In the genomic region with DNA sequence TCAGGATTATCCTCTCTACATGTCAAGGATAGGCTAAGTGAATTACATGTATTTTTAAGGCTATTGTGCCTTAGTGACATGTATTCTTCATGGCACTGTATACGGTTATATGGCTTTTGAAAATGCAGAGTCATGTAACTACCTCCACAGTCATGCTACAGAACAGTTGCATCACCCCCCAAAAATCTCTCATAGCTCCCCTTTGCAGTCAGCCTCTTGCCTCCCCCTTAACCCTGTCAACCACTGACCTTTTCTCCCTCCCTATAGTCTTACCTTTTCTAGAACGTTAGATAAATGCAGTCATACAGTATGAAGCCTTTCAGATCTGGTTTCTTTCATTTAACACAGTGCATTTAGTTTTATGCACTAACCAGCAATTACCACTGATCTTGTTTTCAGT, we compare ENCODE assay signal across 15 cellular contexts. TPM values are rescaled to one million over a fixed set of nuclear protein-coding genes. Genes with fewer than 3 reads are reported as not detected.
DNase-seq lines count a peak whose midpoint lies in the region; ATAC-seq, FAIRE-seq and TF ChIP-seq lines count a peak whose summit lies in the region.
"Had no signal": no experiment of that assay in that cellular context is flagged by ENCODE, and none has a peak within 500 bp of the region (broad histone marks: within the 10 kb centered on the region; RNA-seq: fewer than 3 reads in every experiment).

No MANE protein-coding gene starts in this region.

- no peak overlapping the region for H3K27ac ChIP-seq in BLaER1 treated with 17β-estradiol and CSF1 and Interleukin-3, amounts not matched to agents 10 nM and 100 nM
- H3K27ac ChIP-seq in IMR-90 (ENCODE audit: insufficient read depth, low read length) (no peak overlapping the region), K562 (ENCODE audit: extremely low read depth, low read depth, low read length) (peak overlapping the region; percentile 49), tibial artery (no peak overlapping the region)
- H3K27ac ChIP-seq: brain microvascular endothelial cell, coronary artery, KMS-11 had no signal

- CTCF ChIA-PET in IMR-90 (lab: Yijun Ruan, JAX): interaction anchor here (1.0 kb wide), 1 partner anchor 17 kb away, joined by 3 read pairs; no protein-coding TSS in a partner anchor
- CTCF ChIA-PET in K562 (lab: Yijun Ruan, JAX; ENCODE audit: low intra/inter-chr PET ratio): no interaction called here

- no peaks in the 10 kb centered on the region for H3K27me3 ChIP-seq in BLaER1 treated with 17β-estradiol and CSF1 and Interleukin-3, amounts not matched to agents 10 nM and 100 nM
- H3K27me3 ChIP-seq in IMR-90 (ENCODE audit: control insufficient read depth, insufficient read depth, low read length) (no peaks in the 10 kb centered on the region; the same call in 1 of the 2 replicates), K562 (ENCODE audit: control insufficient read depth in 2 of 2, insufficient read depth in 2 of 2, low read length in 2 of 2) (no peaks in the 10 kb centered on the region), tibial artery (no peaks in the 10 kb centered on the region)
- H3K27me3 ChIP-seq: brain microvascular endothelial cell had no signal

- H3K36me3 ChIP-seq in BLaER1 treated with 17β-estradiol and CSF1 and Interleukin-3, amounts not matched to agents 10 nM and 100 nM: no peaks in the 10 kb centered on the region
- H3K36me3 ChIP-seq in IMR-90 (ENCODE audit: control insufficient read depth, insufficient read depth, low read length) (no peaks in the 10 kb centered on the region), K562 (ENCODE audit: control insufficient read depth, insufficient read depth, low read length) (no peaks in the 10 kb centered on the region), tibial artery (no peaks in the 10 kb centered on the region)
- H3K36me3 ChIP-seq: brain microvascular endothelial cell had no signal

- H3K9ac ChIP-seq in BLaER1 treated with 17β-estradiol and CSF1 and Interleukin-3, amounts not matched to agents 10 nM and 100 nM: 0 out of 22 replicates have a peak overlapping the region, but pooled peaks of 1 of the 11 experiments have one; percentile 4
- no peak overlapping the region for H3K9ac ChIP-seq in IMR-90 (ENCODE audit: low read depth, low read length)
- peak overlapping the region in 1 of 2 experiments; percentile 3; a peak in 1 of 4 replicates for H3K9ac ChIP-seq in K562 (ENCODE audit: insufficient read depth in 1 of 2, low read depth in 2 of 2, low read length in 2 of 2)
- H3K9ac ChIP-seq: KMS-11 had no signal

- H3K4ac ChIP-seq in IMR-90 (ENCODE audit: low read depth, low read length): no peak overlapping the region

- no peak overlapping the region for H3K4me3 Mint-ChIP-seq in neural crest cell
- H3K4me3 Mint-ChIP-seq: activated naive CD8-positive, alpha-beta T cell; natural killer cell had no signal

- DNase-seq in IMR-90 (no peak), K562 (ENCODE audit: extremely low read depth in 1 of 4, low spot score in 3 of 4) (peak in 2 of 4 experiments; percentile 31 to 42), neural crest cell (ENCODE audit: low read depth, low spot score) (no peak), tibial artery (no peak)
- DNase-seq: COR-L47, DND-41, natural killer cell, Right ventricle myocardium superior had no signal

- H2BK120ac ChIP-seq in IMR-90 (ENCODE audit: low read depth, low read length): no peak overlapping the region

- H3K79me2 ChIP-seq in K562 (ENCODE audit: control insufficient read depth, insufficient read depth, low read length): no peaks in the 10 kb centered on the region

- no peak overlapping the region for H3K56ac ChIP-seq in IMR-90 (ENCODE audit: extremely low read depth, insufficient read depth, low read length)

- no peaks in the 10 kb centered on the region for H4K20me1 ChIP-seq in BLaER1 treated with 17β-estradiol and CSF1 and Interleukin-3, amounts not matched to agents 10 nM and 100 nM
- H4K20me1 ChIP-seq in IMR-90 (ENCODE audit: insufficient read depth, low read length) (no peaks in the 10 kb centered on the region), K562 (replicated peaks; ENCODE audit: control insufficient read depth, insufficient read depth, low read length) (no peaks in the 10 kb centered on the region)

- TF ChIP-seq RAD21 in IMR-90 (IDR thresholded peaks at IDR 0.05; ENCODE audit: low read length) (no peak), K562 (CRISPR knock-in tag; conservative IDR thresholded peaks at IDR 0.05 in 1 of 2, IDR thresholded peaks at IDR 0.05 in 1 of 2) (no peak)

- no peak overlapping the region for H4K8ac ChIP-seq in IMR-90 (ENCODE audit: low read depth in 2 of 2, low read length in 2 of 2)

- in situ Hi-C loops in IMR-90 (cut with MboI; ENCODE audit: low sequenced_read_pairs): no loop called here
- in situ Hi-C loops in K562 (cut with MboI): no loop called here

- no peak overlapping the region for H2BK5ac ChIP-seq in IMR-90 (ENCODE audit: low read depth, low read length, poor library complexity, severe bottlenecking)

- WGBS in IMR-90 (ENCODE audit: extremely low coverage in 2 of 2, insufficient read length in 1 of 2), 2 experiments: no CpG with 5 or more reads among the region's 2 CpGs
- 4% methylated on average over 2 of the region's 2 CpGs for WGBS in K562 (ENCODE audit: insufficient coverage, low coverage, missing lambda C conversion rate)

- H3K4me1 Mint-ChIP-seq in neural crest cell: peaks cover 50% of the 10 kb centered on the region
- H3K4me1 Mint-ChIP-seq: natural killer cell had no signal

- no peak overlapping the region for H4K91ac ChIP-seq in IMR-90 (ENCODE audit: insufficient read depth, low read depth, low read length)

- H2BK15ac ChIP-seq in IMR-90 (ENCODE audit: low read depth, low read length): no peak overlapping the region; the same call in 2 of the 3 replicates

- peaks cover 0 to 16% (median 4%) of the 10 kb centered on the region in 11 experiments; a peak in 6 of 22 replicates for H3K9me3 ChIP-seq in BLaER1 treated with 17β-estradiol and CSF1 and Interleukin-3, amounts not matched to agents 10 nM and 100 nM (replicated peaks in 1 of 11)
- H3K9me3 ChIP-seq in IMR-90 (ENCODE audit: control insufficient read depth, insufficient read depth, low read length) (peaks cover 2% of the 10 kb centered on the region; the same call in 1 of the 2 replicates), K562 (replicated peaks; ENCODE audit: control insufficient read depth, insufficient read depth, low read depth, low read length) (no peaks in the 10 kb centered on the region; the same call in 1 of the 2 replicates), tibial artery (no peaks in the 10 kb centered on the region)

- dilution Hi-C loops in IMR-90 (cut with HindIII; ENCODE audit: low sequenced_read_pairs, unreplicated experiment): loop anchor here (10.0 kb wide), 1 partner anchor 59 kb away; no protein-coding TSS in a partner anchor

- no peak overlapping the region for H2AK9ac ChIP-seq in IMR-90 (replicated peaks; ENCODE audit: low read depth, low read length, poor library complexity)

- H3K9me3 Mint-ChIP-seq in neural crest cell: peaks cover 6% of the 10 kb centered on the region
- H3K9me3 Mint-ChIP-seq: natural killer cell had no signal

- H2AFZ ChIP-seq in IMR-90 (replicated peaks; ENCODE audit: low read length, poor library complexity) (no peak overlapping the region), K562 (ENCODE audit: low read depth, low read length) (peak overlapping the region; percentile 78)

- H3K23ac ChIP-seq in IMR-90 (ENCODE audit: low read depth, low read length): no peak overlapping the region

- H3K79me1 ChIP-seq in IMR-90 (ENCODE audit: low read depth in 1 of 2, low read length in 2 of 2): no peaks in the 10 kb centered on the region

- peaks cover 6 to 40% (median 15%) of the 10 kb centered on the region in 10 experiments; a peak in 17 of 20 replicates for H3K4me1 ChIP-seq in BLaER1 treated with 17β-estradiol and CSF1 and Interleukin-3, amounts not matched to agents 10 nM and 100 nM
- H3K4me1 ChIP-seq in IMR-90 (ENCODE audit: control insufficient read depth, insufficient read depth, low read length) (peaks cover 7% of the 10 kb centered on the region), K562 (replicated peaks in 1 of 2; ENCODE audit: control insufficient read depth in 2 of 2, insufficient read depth in 2 of 2, low read length in 2 of 2) (peaks cover 15 to 26% of the 10 kb centered on the region in 2 experiments), tibial artery (peaks cover 0 to 21% (median 12%) of the 10 kb centered on the region in 4 donors)

- intact Hi-C loops in IMR-90 (cut with micrococcal nuclease) (no loop called here), K562 (cut with micrococcal nuclease) (no loop called here), tibial artery (cut with DNase I; ENCODE audit: low total_unique reads) (no loop called here)

- FAIRE-seq in K562 (lab: Jason Lieb, UNC): no peak

- no peak overlapping the region for H3K18ac ChIP-seq in IMR-90 (ENCODE audit: low read depth, low read length)

- BruUV-seq in IMR-90 (replicated peaks; lab: Mats Ljungman, UMichigan): no TSS peak
- no TSS peak for BruUV-seq in K562 (replicated peaks; lab: Mats Ljungman, UMichigan)

- H2AK5ac ChIP-seq in IMR-90 (ENCODE audit: low read depth, low read length): no peak overlapping the region

- peaks cover 6% of the 10 kb centered on the region for H3K36me3 Mint-ChIP-seq in neural crest cell (ENCODE audit: low read depth)
- H3K36me3 Mint-ChIP-seq: activated naive CD8-positive, alpha-beta T cell; natural killer cell had no signal

- H3K4me2 ChIP-seq in BLaER1 treated with 17β-estradiol and CSF1 and Interleukin-3, amounts not matched to agents 10 nM and 100 nM: peak overlapping the region in 9 of 11 experiments; percentile 6 to 45 (median 18); a peak in 14 of 22 replicates
- H3K4me2 ChIP-seq in IMR-90 (ENCODE audit: low read depth, low read length) (no peak overlapping the region; the same call in 1 of the 2 replicates), K562 (ENCODE audit: insufficient read depth, low read length) (peak overlapping the region; percentile 20)
- H3K4me2 ChIP-seq: KMS-11 had no signal

- TF ChIP-seq POLR2A in IMR-90 (IDR thresholded peaks at IDR 0.05; ENCODE audit: low read depth, low read length) (no peak), K562 (conservative IDR thresholded peaks at IDR 0.05) (no peak)

- no peak overlapping the region for H4K5ac ChIP-seq in IMR-90 (ENCODE audit: low read depth, low read length)

- H3K9me1 ChIP-seq in IMR-90 (ENCODE audit: insufficient read depth, low read length): no peaks in the 10 kb centered on the region
- no peaks in the 10 kb centered on the region for H3K9me1 ChIP-seq in K562 (ENCODE audit: control insufficient read depth, insufficient read depth, low read length)

- POLR2A ChIA-PET in IMR-90 (lab: Charles Lee; ENCODE audit: unreplicated experiment): no interaction called here
- POLR2A ChIA-PET in K562 (lab: Yijun Ruan, JAX): interaction anchor here (0.6 to 1.3 kb wide), 4 partner anchors 9 to 101 kb away, joined by 3 to 5 read pairs (median 4); no protein-coding TSS in a partner anchor

- TF ChIP-seq EP300 in K562 (IDR thresholded peaks at IDR 0.05; ENCODE audit: low read length): no peak; the same call in 1 of the 2 replicates

- no peak overlapping the region for H3K14ac ChIP-seq in IMR-90 (replicated peaks; ENCODE audit: low read depth, low read length)

- H3K27ac Mint-ChIP-seq in neural crest cell (ENCODE audit: unreplicated experiment): peak overlapping the region; percentile 15
- H3K27ac Mint-ChIP-seq: activated naive CD8-positive, alpha-beta T cell; natural killer cell had no signal

- ATAC-seq in IMR-90 (ENCODE audit: low read depth) (peak; percentile 12; the same call in 1 of the 2 replicates), K562 (peak; percentile 82), GM18520 (IDR thresholded peaks at IDR 0.05; ENCODE audit: unreplicated experiment) (no peak), HG03378 (IDR thresholded peaks at IDR 0.05; ENCODE audit: unreplicated experiment) (no peak)

- H3K27me3 Mint-ChIP-seq in neural crest cell (ENCODE audit: low read depth): no peaks in the 10 kb centered on the region
- H3K27me3 Mint-ChIP-seq: activated naive CD8-positive, alpha-beta T cell had no signal

- no peak for TF ChIP-seq CTCF in IMR-90 (conservative IDR thresholded peaks at IDR 0.05; ENCODE audit: low read depth, low read length)
- no peak for TF ChIP-seq CTCF in K562 (IDR thresholded peaks at IDR 0.05 in 2 of 3, conservative IDR thresholded peaks at IDR 0.05 in 1 of 3; ENCODE audit: insufficient read depth in 2 of 3, low read depth in 1 of 3, low read length in 3 of 3)
- no peak for TF ChIP-seq CTCF in neural crest cell (conservative IDR thresholded peaks at IDR 0.05)
- no peak for TF ChIP-seq CTCF in tibial artery (IDR thresholded peaks at IDR 0.05)

- H2BK20ac ChIP-seq in IMR-90 (ENCODE audit: low read depth, low read length): no peak overlapping the region

- no peak overlapping the region for H3K4me3 ChIP-seq in BLaER1 treated with 17β-estradiol and CSF1 and Interleukin-3, amounts not matched to agents 10 nM and 100 nM
- H3K4me3 ChIP-seq in IMR-90 (ENCODE audit: insufficient read depth, low read depth, low read length) (no peak overlapping the region), K562 (no peak overlapping the region), tibial artery (no peak overlapping the region)
- H3K4me3 ChIP-seq: coronary artery had no signal

RNA-seq across cellular contexts. Expression of gene RNF24, which starts 10.3 kb away (rescaled TPM):
- total RNA-seq in IMR-90 (2012; rRNA removed) (11.3 and 12.5 TPM in 2 replicates), K562 (2014; rRNA removed) (15.7 and 17.3 TPM in 2 replicates), K562 (2014; rRNA removed; fragmentation: Illumina TruSeq; extraction: Trizol) (18.8 and 20.3 TPM in 2 replicates), K562 (2015; rRNA removed; fragmentation: Illumina TruSeq; extraction: Trizol) (14.1 and 14.7 TPM in 2 replicates), K562 (2021) (42.6 and 51.9 TPM in 2 replicates), neural crest cell (34.9 and 35.1 TPM in 2 replicates)
- polyA plus RNA-seq in IMR-90 (2012; rRNA removed) (9.1 and 11.3 TPM in 2 replicates), K562 (2011; rRNA removed) (23.1 and 43.4 TPM in 2 replicates), K562 (2014; fragmentation: Illumina TruSeq; extraction: Trizol) (33.9 and 35.5 TPM in 2 replicates), K562 (2014; fragmentation: Nextera tagmentation; extraction: Ambion mirVana) (10 to 100 TPM; 10.1 to 21.8 TPM), K562 (2014; rRNA removed) (21.0 and 22.4 TPM in 2 replicates)
- polyA plus RNA-seq in IMR-90 (2012; cell fraction: cytosol; rRNA removed): 6.6 and 7.3 TPM in 2 replicates
- 6.4 and 11.0 TPM in 2 replicates for polyA plus RNA-seq in IMR-90 (2012; cell fraction: nucleus; rRNA removed; ENCODE audit: low replicate concordance)
- 44.6 and 48.3 TPM in 2 replicates for total RNA-seq in K562 (2011; cell fraction: chromatin; rRNA removed; ENCODE audit: low replicate concordance)
- 26.7 and 28.9 TPM in 2 replicates for total RNA-seq in K562 (2011; cell fraction: nucleolus; rRNA removed)
- 56.0 and 88.0 TPM in 2 replicates for total RNA-seq in K562 (2011; cell fraction: nucleoplasm; rRNA removed)
- 24.8 and 52.3 TPM in 2 replicates for polyA plus RNA-seq in K562 (2011; cell fraction: cytosol; rRNA removed)
- 39.0 and 49.3 TPM in 2 replicates for polyA plus RNA-seq in K562 (2011; cell fraction: nucleus; rRNA removed)
- 22.7 and 30.7 TPM in 2 replicates for polyA plus RNA-seq in K562 (2012)
- 19.7 and 35.1 TPM in 2 replicates for polyA minus RNA-seq in K562 (2011; rRNA and poly(A)+ RNA removed)
- polyA minus RNA-seq in K562 (2011; cell fraction: cytosol; rRNA and poly(A)+ RNA removed): 25.3 and 46.8 TPM in 2 replicates
- 10.1 and 22.5 TPM in 2 replicates for polyA minus RNA-seq in K562 (2011; cell fraction: nucleus; rRNA and poly(A)+ RNA removed)

Comparison
In these comparisons a context has a peak if more than half of its experiments do, and no peak if none do; other contexts are left out.
1. ATAC-seq: peak in IMR-90 (single experiment) and K562 (single experiment); none in GM18520 (single experiment) and HG03378 (single experiment).